21 cellular contexts compared by ENCODE assay signal in genomic region chr7:98830972-98831548, GRCh38. TPM values are rescaled to one million over a fixed set of nuclear protein-coding genes. Genes with fewer than 3 reads are reported as not detected.
"Had no signal": no experiment of that assay in that cellular context is flagged by ENCODE, and none has a peak within 500 bp of the region (broad histone marks: within the 10 kb centered on the region; RNA-seq: fewer than 3 reads in every experiment).

No MANE protein-coding gene starts in this region.

- H3K9me3 ChIP-seq: Peyer's patch had no signal

- H3K27me3 ChIP-seq: Peyer's patch had no signal

- H3K9me3 Mint-ChIP-seq: activated B cell treated with CpG ODN at 0.5 μM for 24 hours; activated CD4-positive, alpha-beta memory T cell treated with anti-CD3 and anti-CD28 coated beads for 36 hours; activated naive CD4-positive, alpha-beta T cell treated with anti-CD3 and anti-CD28 coated beads, Interleukin-2, amount 10 ng/mL, durations not matched to agents 7 days and 5 days; activated naive CD8-positive, alpha-beta T cell treated with anti-CD3 and anti-CD28 coated beads, Interleukin-2, amount 50 U/mL, for 24 hours; activated T-cell treated with anti-CD3 and anti-CD28 coated beads, Interleukin-2, amount 50 U/mL, for 4 hours had no signal

- H3K4me3 Mint-ChIP-seq: activated B cell treated with CpG ODN at 0.5 μM for 24 hours; activated CD4-positive, alpha-beta memory T cell treated with anti-CD3 and anti-CD28 coated beads for 36 hours; activated naive CD4-positive, alpha-beta T cell treated with anti-CD3 and anti-CD28 coated beads, Interleukin-2, amount 10 ng/mL, durations not matched to agents 7 days and 5 days; activated naive CD8-positive, alpha-beta T cell; activated naive CD8-positive, alpha-beta T cell treated with anti-CD3 and anti-CD28 coated beads, Interleukin-2, amount 50 U/mL, for 24 hours; activated T-cell treated with anti-CD3 and anti-CD28 coated beads, Interleukin-2, amount 50 U/mL, for 4 hours; brain had no signal

- H3K36me3 Mint-ChIP-seq: activated CD4-positive, alpha-beta memory T cell treated with anti-CD3 and anti-CD28 coated beads for 36 hours; activated naive CD4-positive, alpha-beta T cell treated with anti-CD3 and anti-CD28 coated beads, Interleukin-2, amount 10 ng/mL, durations not matched to agents 7 days and 5 days; activated naive CD8-positive, alpha-beta T cell; brain had no signal

- ATAC-seq: activated naive CD8-positive, alpha-beta T cell treated with anti-CD3 and anti-CD28 coated beads, Interleukin-2, amount 50 U/mL, for 24 hours; activated T-cell treated with anti-CD3 and anti-CD28 coated beads, Interleukin-2, amount 50 U/mL, for 4 hours; PC-3 had no signal

- H3K4me1 ChIP-seq: Peyer's patch had no signal

- DNase-seq: activated B cell treated with CpG ODN at 0.5 μM for 24 hours; activated effector memory CD4-positive, alpha-beta T cell treated with Interleukin-2 at 50 U/mL for 16 hours; activated T-cell treated with anti-CD3 and anti-CD28 coated beads for 4 hours; anterior cingulate cortex; NCI-H1092 treated with DMSO at 0.1 percent for 48 hours; NCI-H146; NCI-H187 treated with DMSO at 0.1 percent for 48 hours; NCI-H2081; NCI-H345; NCI-H524 treated with DMSO at 0.1 percent for 48 hours had no signal

- H3K27ac Mint-ChIP-seq: activated B cell treated with CpG ODN at 0.5 μM for 24 hours; activated CD4-positive, alpha-beta memory T cell treated with anti-CD3 and anti-CD28 coated beads for 36 hours; activated naive CD4-positive, alpha-beta T cell treated with anti-CD3 and anti-CD28 coated beads, Interleukin-2, amount 10 ng/mL, durations not matched to agents 7 days and 5 days; activated naive CD8-positive, alpha-beta T cell; activated naive CD8-positive, alpha-beta T cell treated with anti-CD3 and anti-CD28 coated beads, Interleukin-2, amount 50 U/mL, for 24 hours; brain had no signal

- FAIRE-seq: bronchial epithelial cell had no signal

- H3K27me3 Mint-ChIP-seq: brain had no signal

- H3K4me3 ChIP-seq: Peyer's patch had no signal

- H3K27ac ChIP-seq: Peyer's patch, VCaP had no signal

- H3K36me3 ChIP-seq: Peyer's patch had no signal

- H3K4me1 Mint-ChIP-seq: activated B cell treated with CpG ODN at 0.5 μM for 24 hours; activated naive CD4-positive, alpha-beta T cell treated with anti-CD3 and anti-CD28 coated beads, Interleukin-2, amount 10 ng/mL, durations not matched to agents 7 days and 5 days; activated naive CD8-positive, alpha-beta T cell treated with anti-CD3 and anti-CD28 coated beads, Interleukin-2, amount 50 U/mL, for 24 hours had no signal

RNA-seq across cellular contexts. Expression of gene TMEM130, which starts 38.8 kb away (rescaled TPM):
- total RNA-seq: activated CD4-positive, alpha-beta memory T cell treated with anti-CD3 and anti-CD28 coated beads for 36 hours; activated T-cell treated with anti-CD3 and anti-CD28 coated beads, Interleukin-2, amount 50 U/mL, for 4 hours; bronchial epithelial cell; NCI-H460; PC-3 had no signal
